32 cellular contexts compared by ENCODE assay signal in genomic region chr11:3347127-3347526, GRCh38.
"Had no signal": no experiment of that assay in that cellular context is flagged by ENCODE, and none has a peak within 500 bp of the region (broad histone marks: within the 10 kb centered on the region; RNA-seq: fewer than 3 reads in every experiment).

No MANE protein-coding gene starts in this region.

- H3K9me3 ChIP-seq: body of pancreas had no signal

- FAIRE-seq: astrocyte, colon, TTC549 had no signal

- H3K4me1 ChIP-seq: adrenal gland, breast epithelium had no signal

- H3K36me3 ChIP-seq: adrenal gland, brain microvascular endothelial cell, breast epithelium had no signal

- ATAC-seq: activated CD8-positive, alpha-beta T cell treated with anti-CD3 and anti-CD28 coated beads for 36 hours; activated T-cell treated with anti-CD3 and anti-CD28 coated beads, Interleukin-2, amount 50 U/mL, for 4 hours; activated T-cell treated with anti-CD3 and anti-CD28 coated beads, Interleukin-2, amount 50 U/mL, for 72 hours; activated T-helper 17 cell treated with anti-CD3 and anti-CD28 coated beads, Interleukin-2, amount 50 U/mL, for 72 hours; body of pancreas had no signal

- DNase-seq: activated B cell treated with CpG ODN at 0.5 μM for 24 hours; activated CD4-positive, alpha-beta memory T cell treated with anti-CD3 and anti-CD28 coated beads for 36 hours; activated CD4-positive, alpha-beta T cell treated with anti-CD3 and anti-CD28 coated beads for 4 hours; activated CD4-positive, alpha-beta T cell treated with anti-CD3 and anti-CD28 coated beads, Interleukin-2, amount 10 ng/mL, durations not matched to agents 24 days and 14 days; activated CD4-positive, alpha-beta T cell treated with anti-CD3 and anti-CD28 coated beads, Interleukin-2, amount 50 U/mL, for 1 hour; activated CD4-positive, alpha-beta T cell treated with anti-CD3 and anti-CD28 coated beads, Interleukin-2, amount 50 U/mL, for 4 hours; activated CD4-positive, CD25-positive, alpha-beta regulatory T cell treated with anti-CD3 and anti-CD28 coated beads, Interleukin-2, amount 50 U/mL, for 72 hours; activated CD8-positive, alpha-beta memory T cell treated with anti-CD3 and anti-CD28 coated beads, Interleukin-2, amount 50 U/mL, for 4 hours; activated CD8-positive, alpha-beta T cell treated with anti-CD3 and anti-CD28 coated beads for 36 hours; activated effector memory CD4-positive, alpha-beta T cell treated with anti-CD3 and anti-CD28 coated beads, Interleukin-2, amount 50 U/mL, for 16 hours; activated gamma-delta T cell treated with Interleukin-2 at 50 U/mL for 16 hours; activated naive CD4-positive, alpha-beta T cell; activated naive CD4-positive, alpha-beta T cell treated with anti-CD3 and anti-CD28 coated beads for 36 hours; activated naive CD4-positive, alpha-beta T cell treated with anti-CD3 and anti-CD28 coated beads, Interleukin-2, amount 50 U/mL, for 16 hours; activated naive CD8-positive, alpha-beta T cell treated with anti-CD3 and anti-CD28 coated beads for 36 hours; activated T-cell treated with anti-CD3 and anti-CD28 coated beads for 4 hours; activated T-cell treated with anti-CD3 and anti-CD28 coated beads, Interleukin-2, amount 50 U/mL, for 1 hour; activated T-cell treated with anti-CD3 and anti-CD28 coated beads, Interleukin-2, amount 50 U/mL, for 4 hours; activated T-cell treated with anti-CD3 and anti-CD28 coated beads, Interleukin-2, amount 50 U/mL, for 72 hours; adrenal gland; amniotic stem cell; body of pancreas; brain microvascular endothelial cell; central memory CD4-positive, alpha-beta T cell; T-helper 2 cell; T-helper 9 cell had no signal

- H3K27me3 ChIP-seq: adrenal gland, body of pancreas, brain microvascular endothelial cell, breast epithelium had no signal

- H3K4me3 ChIP-seq: adrenal gland, body of pancreas, breast epithelium had no signal

- H3K27ac ChIP-seq: adrenal gland, body of pancreas, brain microvascular endothelial cell, breast epithelium, VCaP had no signal
